Comparison of ENCODE assay signal across 8 cellular contexts in the genomic region with DNA sequence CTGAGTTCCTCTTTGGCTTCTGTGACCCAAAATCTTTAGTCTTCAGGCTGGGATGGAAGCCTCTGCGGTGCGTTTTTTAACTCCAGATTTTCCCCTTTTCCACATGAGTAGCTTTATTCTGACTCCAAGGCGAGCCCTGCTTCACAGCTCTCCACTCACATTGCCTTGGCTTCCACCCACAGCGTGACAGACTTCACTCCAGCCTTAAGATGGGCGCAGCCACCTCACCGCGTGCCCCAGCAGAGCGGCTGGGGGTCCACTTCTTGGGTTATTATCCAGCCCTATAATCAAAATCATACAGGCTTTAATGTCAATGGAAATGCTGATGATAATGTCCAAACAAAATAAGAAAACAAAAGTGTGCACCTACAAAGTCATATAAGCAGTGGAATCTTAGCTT. TPM values are rescaled to one million over a fixed set of nuclear protein-coding genes. Genes with fewer than 3 reads are reported as not detected.
DNase-seq lines count a peak whose midpoint lies in the region; ATAC-seq and TF ChIP-seq lines count a peak whose summit lies in the region.

No MANE protein-coding gene starts in this region.

- no peaks in the 10 kb centered on the region for H3K27me3 Mint-ChIP-seq in natural killer cell (ENCODE audit: low read depth in 2 of 2)

- H3K4me3 ChIP-seq in AG10803 (ENCODE audit: low read length), result peak overlapping the region; percentile 100
- H3K4me3 ChIP-seq in HUES6 (ENCODE audit: low read depth, low read length), result peak overlapping the region; percentile 94
- peak overlapping the region; percentile 75 to 79 (median 79) for H3K4me3 ChIP-seq in mammary epithelial cell (replicated peaks in 1 of 3; ENCODE audit: insufficient read depth in 1 of 3, low read depth in 2 of 3, low read length in 3 of 3)

- DNase-seq in AG10803 (ENCODE audit: low read depth) (no peak), mammary epithelial cell (no peak), natural killer cell (no peak), HEK293T (ENCODE audit: extremely low spot score) (no peak), DMS53 (lab: John Stamatoyannopoulos, UW) (no peak)

- peaks cover 9% of the 10 kb centered on the region for H3K36me3 Mint-ChIP-seq in natural killer cell

- POLR2A ChIA-PET in HEK293T (lab: Yijun Ruan, JAX), result no interaction called here

- TF ChIP-seq CTCF in AG10803 (conservative IDR thresholded peaks at IDR 0.05; ENCODE audit: low read length) (no peak), mammary epithelial cell (conservative IDR thresholded peaks at IDR 0.05 in 1 of 2, IDR thresholded peaks at IDR 0.05 in 1 of 2; ENCODE audit: extremely low read depth in 1 of 2, insufficient read depth in 1 of 2, low read depth in 1 of 2, low read length in 2 of 2) (no peak), natural killer cell (IDR thresholded peaks at IDR 0.05) (no peak)

- peaks cover 40 to 53% of the 10 kb centered on the region in 2 donors for H3K4me1 Mint-ChIP-seq in natural killer cell

- in situ Hi-C loops in mammary epithelial cell (cut with MboI; ENCODE audit: low sequenced_read_pairs in 2 of 2), result no loop called here

- H3K79me2 ChIP-seq in mammary epithelial cell (ENCODE audit: insufficient read depth, low read length), result peaks cover 49% of the 10 kb centered on the region

- peaks cover 26% of the 10 kb centered on the region for H3K36me3 ChIP-seq in HUES6 (ENCODE audit: control insufficient read depth, insufficient read depth, low read length)
- H3K36me3 ChIP-seq in mammary epithelial cell (ENCODE audit: insufficient read depth, low read length), result peaks cover 13% of the 10 kb centered on the region

- H3K4me1 ChIP-seq in HUES6 (ENCODE audit: control insufficient read depth, insufficient read depth, low read length) (peaks cover 7% of the 10 kb centered on the region; the same call in 1 of the 2 replicates), mammary epithelial cell (ENCODE audit: insufficient read depth, low read length) (peaks cover 17% of the 10 kb centered on the region)

- ATAC-seq in natural killer cell (no peak), HG03565 (IDR thresholded peaks at IDR 0.05; ENCODE audit: unreplicated experiment) (no peak), HG03025 (IDR thresholded peaks at IDR 0.05; ENCODE audit: low FRiP score, unreplicated experiment) (no peak)

- H4K20me1 ChIP-seq in mammary epithelial cell (ENCODE audit: insufficient read depth, low read length), result no peaks in the 10 kb centered on the region

- WGBS in mammary epithelial cell (ENCODE audit: low coverage, missing lambda C conversion rate), result 79% methylated on average over 8 of the region's 8 CpGs

- H3K9me3 ChIP-seq in HUES6 (ENCODE audit: control insufficient read depth, insufficient read depth, low read depth, low read length) (no peaks in the 10 kb centered on the region), mammary epithelial cell (replicated peaks; ENCODE audit: insufficient read depth, low read length) (no peaks in the 10 kb centered on the region)

- no peaks in the 10 kb centered on the region for H3K27me3 ChIP-seq in HUES6 (ENCODE audit: control insufficient read depth, insufficient read depth, low read length)
- no peaks in the 10 kb centered on the region for H3K27me3 ChIP-seq in mammary epithelial cell (ENCODE audit: insufficient read depth, low read length)

- no peaks in the 10 kb centered on the region for H3K9me3 Mint-ChIP-seq in natural killer cell

- intact Hi-C loops in mammary epithelial cell (cut with micrococcal nuclease) (no loop called here), natural killer cell (cut with micrococcal nuclease) (no loop called here)

- H2AFZ ChIP-seq in mammary epithelial cell (ENCODE audit: low read depth, low read length), result no peak overlapping the region

- H3K9ac ChIP-seq in HUES6 (ENCODE audit: low read length), result no peak overlapping the region
- H3K9ac ChIP-seq in mammary epithelial cell (ENCODE audit: insufficient read depth, low read length), result no peak overlapping the region

- no TSS peak for BruUV-seq in mammary epithelial cell (replicated peaks; lab: Mats Ljungman, UMichigan)

- peak overlapping the region; percentile 97 for H3K4me3 Mint-ChIP-seq in natural killer cell

- H3K27ac Mint-ChIP-seq in natural killer cell, result peak overlapping the region; percentile 73 to 87

- dilution Hi-C loops in mammary epithelial cell (cut with HindIII; ENCODE audit: low sequenced_read_pairs), result loop anchor here (5.0 kb wide), 2 partner anchors 52 to 58 kb away; no protein-coding TSS in a partner anchor

- H3K4me2 ChIP-seq in mammary epithelial cell (ENCODE audit: insufficient read depth, low read depth, low read length), result peak overlapping the region; percentile 91

- H3K27ac ChIP-seq in HUES6 (ENCODE audit: low read depth, low read length) (no peak overlapping the region), mammary epithelial cell (ENCODE audit: insufficient read depth, low read depth, low read length) (no peak overlapping the region)

- CTCF ChIA-PET in mammary epithelial cell (lab: Charles Lee; ENCODE audit: low non-redundant PET), result no interaction called here
- CTCF ChIA-PET in HEK293T (lab: Yijun Ruan, JAX), result no interaction called here

TF ChIP-seq in HEK293T, 16 proteins besides CTCF, POLR2A, EP300 and RAD21:
- TF ChIP-seq L3MBTL2 (conservative IDR thresholded peaks at IDR 0.05), result no peak
- no peak for TF ChIP-seq HDGF (IDR thresholded peaks at IDR 0.05; ENCODE audit: borderline replicate concordance)
- TF ChIP-seq FOXK2 (IDR thresholded peaks at IDR 0.05), result no peak
- no peak for TF ChIP-seq NFRKB (IDR thresholded peaks at IDR 0.05)
- no peak for TF ChIP-seq SP1 (IDR thresholded peaks at IDR 0.05)
- no peak for TF ChIP-seq SUZ12 (IDR thresholded peaks at IDR 0.05)
- TF ChIP-seq LEF1 (IDR thresholded peaks at IDR 0.05; ENCODE audit: borderline replicate concordance), result no peak
- TF ChIP-seq BHLHE40 (IDR thresholded peaks at IDR 0.05; ENCODE audit: borderline replicate concordance), result no peak
- no peak for TF ChIP-seq ELF4 (IDR thresholded peaks at IDR 0.05)
- TF ChIP-seq FOXM1 (IDR thresholded peaks at IDR 0.05; ENCODE audit: borderline replicate concordance), result no peak
- no peak for TF ChIP-seq FOXA1 (IDR thresholded peaks at IDR 0.05)
- TF ChIP-seq, protein P1, sequence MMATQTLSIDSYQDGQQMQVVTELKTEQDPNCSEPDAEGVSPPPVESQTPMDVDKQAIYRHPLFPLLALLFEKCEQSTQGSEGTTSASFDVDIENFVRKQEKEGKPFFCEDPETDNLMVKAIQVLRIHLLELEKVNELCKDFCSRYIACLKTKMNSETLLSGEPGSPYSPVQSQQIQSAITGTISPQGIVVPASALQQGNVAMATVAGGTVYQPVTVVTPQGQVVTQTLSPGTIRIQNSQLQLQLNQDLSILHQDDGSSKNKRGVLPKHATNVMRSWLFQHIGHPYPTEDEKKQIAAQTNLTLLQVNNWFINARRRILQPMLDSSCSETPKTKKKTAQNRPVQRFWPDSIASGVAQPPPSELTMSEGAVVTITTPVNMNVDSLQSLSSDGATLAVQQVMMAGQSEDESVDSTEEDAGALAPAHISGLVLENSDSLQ (IDR thresholded peaks at IDR 0.05), result no peak
- no peak for TF ChIP-seq TARDBP (IDR thresholded peaks at IDR 0.05)
- no peak for TF ChIP-seq ARNT (IDR thresholded peaks at IDR 0.05)
- TF ChIP-seq ZNF384 (IDR thresholded peaks at IDR 0.05), result no peak
- TF ChIP-seq CTBP1 (IDR thresholded peaks at IDR 0.05; ENCODE audit: borderline replicate concordance), result no peak

RNA-seq across cellular contexts. Expression of a gene that starts 1.2 kb away (rescaled TPM):
- total RNA-seq in mammary epithelial cell, result 10 to 100 TPM; 19.5 to 41.2 TPM
- 15.0 TPM for polyA plus RNA-seq in mammary epithelial cell
- 26.2 TPM for polyA minus RNA-seq in mammary epithelial cell
- 10 to 100 TPM; 89.6 to 99.9 (median 96.3) TPM for total RNA-seq in natural killer cell
